19 cellular contexts compared by ENCODE assay signal in genomic region chr11:114796954-114797721, GRCh38.
DNase-seq lines count a peak whose midpoint lies in the region; ATAC-seq, FAIRE-seq and TF ChIP-seq lines count a peak whose summit lies in the region.
"Had no signal": no experiment of that assay in that cellular context is flagged by ENCODE, and none has a peak within 500 bp of the region (broad histone marks: within the 10 kb centered on the region; RNA-seq: fewer than 3 reads in every experiment).

No MANE protein-coding gene starts in this region.

- no peaks in the 10 kb centered on the region for H3K27me3 ChIP-seq in gastrocnemius medialis
- H3K27me3 ChIP-seq: body of pancreas had no signal

- peak; percentile 67 to 89 for ATAC-seq in left cardiac atrium
- peak; percentile 98 to 99 for ATAC-seq in gastrocnemius medialis
- no peak for ATAC-seq in HG02759 (IDR thresholded peaks at IDR 0.05; ENCODE audit: unreplicated experiment)
- ATAC-seq in HG03025 (IDR thresholded peaks at IDR 0.05; ENCODE audit: low FRiP score, unreplicated experiment), result no peak
- ATAC-seq: body of pancreas, left colon, mucosa of descending colon had no signal

- H3K4me1 ChIP-seq in gastrocnemius medialis, result peaks cover 45 to 51% of the 10 kb centered on the region in 2 donors
- H3K4me1 ChIP-seq: body of pancreas, parathyroid adenoma had no signal

- no peak for TF ChIP-seq CTCF in gastrocnemius medialis (IDR thresholded peaks at IDR 0.05 in 4 of 5, conservative IDR thresholded peaks at IDR 0.05 in 1 of 5)

- no peak overlapping the region for H3K4me3 ChIP-seq in gastrocnemius medialis
- H3K4me3 ChIP-seq: body of pancreas, mucosa of descending colon had no signal

- H3K9me3 ChIP-seq in gastrocnemius medialis, result no peaks in the 10 kb centered on the region
- H3K9me3 ChIP-seq: body of pancreas, mucosa of descending colon had no signal

- no peaks in the 10 kb centered on the region for H3K36me3 ChIP-seq in gastrocnemius medialis

- no peak for TF ChIP-seq POLR2A in gastrocnemius medialis (IDR thresholded peaks at IDR 0.05)

- DNase-seq in H4 (ENCODE audit: low spot score) (peak; percentile 64), RCC 7860 (ENCODE audit: low spot score) (peak; percentile 6), left cardiac atrium (no peak), gastrocnemius medialis (peak; percentile 54 to 82)
- DNase-seq in stimulated activated CD4-positive, alpha-beta T cell treated with anti-CD3 and anti-CD28 coated beads, Interleukin-4, amount 100 ng/mL, for 24 hours, result no peak
- DNase-seq: activated B cell treated with CpG ODN at 0.5 μM for 24 hours; activated CD4-positive, alpha-beta memory T cell treated with anti-CD3 and anti-CD28 coated beads for 36 hours; activated naive CD8-positive, alpha-beta T cell treated with anti-CD3 and anti-CD28 coated beads for 36 hours; body of pancreas; effector CD8-positive, alpha-beta T cell; GDM1; H9; left colon; mucosa of descending colon; NCI-H1048 had no signal

- intact Hi-C loops in left cardiac atrium (cut with DNase I) (loop anchor here in 1 of 2 donors (5.0 kb wide), 1 partner anchor 155 kb away; no protein-coding TSS in a partner anchor), gastrocnemius medialis (cut with DNase I; ENCODE audit: low total_unique reads) (loop anchor here (5.0 kb wide), 1 partner anchor 50 kb away; no protein-coding TSS in a partner anchor)

- H3K27ac ChIP-seq in gastrocnemius medialis, result peak overlapping the region; percentile 83 to 92 (median 89)
- H3K27ac ChIP-seq: body of pancreas, parathyroid adenoma, RWPE1 had no signal

- no peak for FAIRE-seq in RCC 7860 (lab: Jason Lieb, UNC)

- in situ Hi-C loops in gastrocnemius medialis (cut with MboI; ENCODE audit: low sequenced_read_pairs in 4 of 4), result no loop called here

Comparison
In these comparisons a context has a peak if more than half of its experiments do, and no peak if none do; other contexts are left out.
1. DNase-seq: peak in H4 (single experiment), RCC 7860 (single experiment) and gastrocnemius medialis (2 of 2); none in left cardiac atrium (single experiment) and stimulated activated CD4-positive, alpha-beta T cell treated with anti-CD3 and anti-CD28 coated beads, Interleukin-4, amount 100 ng/mL, for 24 hours (single experiment).
2. ATAC-seq: peak in left cardiac atrium (2 of 2) and gastrocnemius medialis (2 of 2); none in HG02759 (single experiment) and HG03025 (single experiment).